In the genomic region with DNA sequence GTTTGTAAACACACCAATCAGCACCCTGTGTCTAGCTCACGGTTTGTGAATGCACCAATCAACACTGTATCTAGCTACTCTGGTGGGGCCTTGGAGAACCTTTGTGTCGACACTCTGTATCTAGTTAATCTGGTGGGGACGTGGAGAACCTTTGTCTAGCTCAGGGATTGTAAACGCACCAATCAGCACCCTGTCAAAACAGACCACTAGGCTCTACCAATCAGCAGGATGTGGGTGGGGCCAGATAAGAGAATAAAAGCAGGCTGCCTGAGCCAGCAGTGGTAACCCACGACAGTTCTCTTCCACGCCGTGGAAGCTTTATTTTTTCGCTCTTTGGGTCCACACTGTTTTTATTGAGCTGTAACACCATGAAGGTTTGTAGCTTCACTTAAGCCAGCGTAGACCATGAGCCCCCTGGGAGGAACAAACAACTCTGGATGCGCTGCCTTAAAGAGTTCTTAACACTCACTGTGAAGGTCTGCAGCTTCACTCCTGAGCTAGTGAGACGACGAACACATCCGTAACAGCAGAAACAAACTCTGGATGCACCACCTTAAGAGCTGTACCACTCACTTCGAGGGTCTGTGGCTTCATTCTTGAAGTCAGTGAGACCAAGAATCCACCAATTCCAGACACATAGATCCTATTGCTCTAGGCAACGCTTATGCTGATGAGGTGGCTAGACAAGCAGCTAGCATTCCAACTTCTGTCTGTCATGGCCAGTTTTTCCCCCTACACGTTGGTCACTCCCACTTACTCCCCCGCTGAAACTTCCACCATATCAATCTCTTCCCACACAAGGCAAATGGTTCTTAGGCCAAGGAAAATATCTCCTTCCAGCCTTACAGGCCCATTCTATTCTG, we compare ENCODE assay signal across 1 cellular context. TPM values are rescaled to one million over a fixed set of nuclear protein-coding genes. Genes with fewer than 3 reads are reported as not detected.
"Had no signal": no experiment of that assay in that cellular context is flagged by ENCODE, and none has a peak within 500 bp of the region (broad histone marks: within the 10 kb centered on the region; RNA-seq: fewer than 3 reads in every experiment).

No MANE protein-coding gene starts in this region.

RNA-seq across cellular contexts. Expression of gene TUBB2B, which starts 55.9 kb away (rescaled TPM):
- total RNA-seq: activated B cell treated with CpG ODN at 0.5 μM for 24 hours had no signal
